20 cellular contexts compared by ENCODE assay signal in the genomic region with DNA sequence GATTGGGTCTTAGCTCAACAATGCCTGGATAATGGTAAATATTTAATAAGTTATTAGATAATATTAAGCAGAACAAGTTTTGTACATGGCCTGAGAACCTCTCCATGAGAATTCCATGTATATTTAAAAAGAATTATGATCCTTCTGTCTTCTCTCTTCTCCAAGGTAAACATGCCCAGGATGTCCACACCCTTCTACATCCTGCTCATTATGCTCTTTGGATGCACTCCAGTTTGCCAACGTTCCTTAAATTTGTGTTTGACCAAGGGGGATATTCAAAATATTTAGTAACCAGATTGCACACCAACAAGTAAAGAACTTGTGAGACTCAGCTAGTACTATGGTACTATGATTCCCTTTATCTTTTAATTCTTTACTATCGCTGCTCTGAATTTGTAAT.
"Had no signal": no experiment of that assay in that cellular context is flagged by ENCODE, and none has a peak within 500 bp of the region (broad histone marks: within the 10 kb centered on the region; RNA-seq: fewer than 3 reads in every experiment).

No MANE protein-coding gene starts in this region.

- H3K4me3 ChIP-seq: body of pancreas, lung, neural progenitor cell, testis had no signal

- H3K36me3 ChIP-seq: neural progenitor cell had no signal

- FAIRE-seq: colon, keratinocyte had no signal

- H3K9me3 ChIP-seq: body of pancreas, testis had no signal

- H3K4me2 ChIP-seq: neural progenitor cell had no signal

- DNase-seq: activated gamma-delta T cell treated with Interleukin-2 at 50 U/mL for 16 hours; activated T-cell treated with anti-CD3 and anti-CD28 coated beads, Interleukin-2, amount 50 U/mL, for 1 hour; anterior cingulate cortex; body of pancreas; central memory CD4-positive, alpha-beta T cell; foreskin keratinocyte; naive thymus-derived CD8-positive, alpha-beta T cell; posterior cingulate gyrus; stimulated activated CD4-positive, alpha-beta T cell treated with anti-CD3 and anti-CD28 coated beads, Interleukin-2, amount 100 ng/mL, for 48 hours; stimulated activated CD8-positive, alpha-beta memory T cell treated with anti-CD3 and anti-CD28 coated beads, Interleukin-4, amount 100 ng/mL, for 48 hours; stimulated activated naive B cell treated with anti-CD40 and anti-IgM and Interleukin-4, amounts not matched to agents 10 μg/mL and 1 μg/mL and 100 μg/mL, for 72 hours; T-helper 9 cell; testis; trophoblast cell had no signal

- H3K4me1 ChIP-seq: foreskin keratinocyte, testis had no signal

- ATAC-seq: body of pancreas; foreskin keratinocyte; naive thymus-derived CD8-positive, alpha-beta T cell; sciatic nerve; stimulated activated naive B cell treated with anti-CD40 and anti-IgM and Interleukin-4, amounts not matched to agents 10 μg/mL and 1 μg/mL and 100 μg/mL, for 72 hours; WTC11 had no signal

- H3K27me3 ChIP-seq: body of pancreas, foreskin keratinocyte, neural progenitor cell, testis had no signal

- H3K27ac ChIP-seq: body of pancreas, foreskin keratinocyte, neural progenitor cell, testis had no signal

- H3K9ac ChIP-seq: neural progenitor cell had no signal
